In the genomic region with DNA sequence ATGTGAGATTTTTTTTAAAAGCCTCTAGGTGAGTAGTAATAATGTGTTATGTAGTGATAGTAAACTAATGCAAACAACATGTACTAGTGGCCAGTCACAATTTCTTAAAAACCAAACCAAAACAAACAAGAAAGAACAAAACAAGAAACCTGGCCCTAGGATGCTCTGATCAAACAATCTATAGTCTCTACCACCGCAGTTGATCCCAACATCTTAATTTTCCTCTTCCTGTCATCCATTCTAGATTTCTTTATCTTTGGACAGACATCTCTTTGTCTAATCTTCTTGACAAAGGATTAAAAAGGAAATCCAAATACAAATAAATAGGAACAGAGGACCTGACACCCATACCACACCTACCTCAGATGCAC, we compare ENCODE assay signal across 33 cellular contexts.
"Had no signal": no experiment of that assay in that cellular context is flagged by ENCODE, and none has a peak within 500 bp of the region (broad histone marks: within the 10 kb centered on the region; RNA-seq: fewer than 3 reads in every experiment).

No MANE protein-coding gene starts in this region.

- ATAC-seq: activated CD8-positive, alpha-beta T cell treated with anti-CD3 and anti-CD28 coated beads for 36 hours; activated naive CD4-positive, alpha-beta T cell treated with anti-CD3 and anti-CD28 coated beads, Interleukin-2, amount 50 U/mL, for 72 hours; activated T-cell treated with anti-CD3 and anti-CD28 coated beads, Interleukin-2, amount 50 U/mL, for 4 hours; activated T-cell treated with anti-CD3 and anti-CD28 coated beads, Interleukin-2, amount 50 U/mL, for 72 hours; activated T-helper 17 cell treated with anti-CD3 and anti-CD28 coated beads, Interleukin-2, amount 50 U/mL, for 72 hours had no signal

- H3K9me3 ChIP-seq: adrenal gland had no signal

- H3K27me3 ChIP-seq: adrenal gland, cardiac muscle cell had no signal

- H3K27ac ChIP-seq: adrenal gland, cardiac muscle cell had no signal

- H3K4me3 ChIP-seq: adrenal gland, cardiac muscle cell had no signal

- FAIRE-seq: astrocyte, bronchial epithelial cell, TTC549 had no signal

- H3K36me3 ChIP-seq: adrenal gland, cardiac muscle cell had no signal

- H3K4me1 ChIP-seq: adrenal gland had no signal

- DNase-seq: activated B cell treated with CpG ODN at 0.5 μM for 24 hours; activated CD4-positive, alpha-beta memory T cell treated with anti-CD3 and anti-CD28 coated beads for 36 hours; activated CD4-positive, alpha-beta T cell treated with anti-CD3 and anti-CD28 coated beads for 4 hours; activated CD4-positive, alpha-beta T cell treated with anti-CD3 and anti-CD28 coated beads, Interleukin-2, amount 10 ng/mL, durations not matched to agents 24 days and 14 days; activated CD4-positive, alpha-beta T cell treated with anti-CD3 and anti-CD28 coated beads, Interleukin-2, amount 50 U/mL, for 1 hour; activated CD4-positive, alpha-beta T cell treated with anti-CD3 and anti-CD28 coated beads, Interleukin-2, amount 50 U/mL, for 4 hours; activated CD4-positive, CD25-positive, alpha-beta regulatory T cell treated with anti-CD3 and anti-CD28 coated beads, Interleukin-2, amount 50 U/mL, for 72 hours; activated CD8-positive, alpha-beta memory T cell treated with anti-CD3 and anti-CD28 coated beads, Interleukin-2, amount 50 U/mL, for 4 hours; activated CD8-positive, alpha-beta T cell treated with anti-CD3 and anti-CD28 coated beads for 36 hours; activated effector memory CD4-positive, alpha-beta T cell treated with anti-CD3 and anti-CD28 coated beads, Interleukin-2, amount 50 U/mL, for 16 hours; activated gamma-delta T cell treated with Interleukin-2 at 50 U/mL for 16 hours; activated naive CD4-positive, alpha-beta T cell; activated naive CD4-positive, alpha-beta T cell treated with anti-CD3 and anti-CD28 coated beads for 36 hours; activated naive CD4-positive, alpha-beta T cell treated with anti-CD3 and anti-CD28 coated beads, Interleukin-2, amount 50 U/mL, for 16 hours; activated naive CD8-positive, alpha-beta T cell treated with anti-CD3 and anti-CD28 coated beads for 36 hours; activated T-cell treated with anti-CD3 and anti-CD28 coated beads for 4 hours; activated T-cell treated with anti-CD3 and anti-CD28 coated beads, Interleukin-2, amount 50 U/mL, for 1 hour; activated T-cell treated with anti-CD3 and anti-CD28 coated beads, Interleukin-2, amount 50 U/mL, for 4 hours; activated T-cell treated with anti-CD3 and anti-CD28 coated beads, Interleukin-2, amount 50 U/mL, for 72 hours; adrenal gland; amniotic stem cell; aorta; caudate nucleus; cerebellar nuclear complex; T-helper 1 cell; T-helper 2 cell; T-helper 9 cell had no signal
